In genomic region chr12:108214486-108214885, GRCh38 we compare ENCODE assay signal across 13 cellular contexts.
A peak's percentile ranks its signal among the peaks of the same experiment; 100 is the strongest.
DNase-seq lines count a peak whose midpoint lies in the region; ATAC-seq, FAIRE-seq and TF ChIP-seq lines count a peak whose summit lies in the region.
"Had no signal": no experiment of that assay in that cellular context is flagged by ENCODE, and none has a peak within 500 bp of the region (broad histone marks: within the 10 kb centered on the region; RNA-seq: fewer than 3 reads in every experiment).

No MANE protein-coding gene starts in this region.

- no peak overlapping the region for H3K27ac ChIP-seq in stomach
- H3K27ac ChIP-seq: VCaP had no signal

- peaks cover 0 to 15% (median 0%) of the 10 kb centered on the region in 3 donors for H3K27me3 ChIP-seq in stomach

- H3K9me3 ChIP-seq in stomach = no peaks in the 10 kb centered on the region

- FAIRE-seq in urothelium cell line (lab: Jason Lieb, UNC) = no peak

- no peak overlapping the region for H3K4me3 ChIP-seq in stomach

- H3K36me3 ChIP-seq in stomach = no peaks in the 10 kb centered on the region

- TF ChIP-seq POLR2A in stomach (IDR thresholded peaks at IDR 0.05) = no peak

- no peak for ATAC-seq in GM19395 (IDR thresholded peaks at IDR 0.05; ENCODE audit: unreplicated experiment)

- peak; percentile 2 for DNase-seq in stimulated activated CD4-positive, alpha-beta T cell treated with anti-CD3 and anti-CD28 coated beads, Interleukin-12 subunit alpha, Interleukin-12 subunit beta, amount 100 ng/mL, for 4 hours
- DNase-seq in stimulated activated CD4-positive, alpha-beta T cell treated with anti-CD3 and anti-CD28 coated beads, Interleukin-1b, Interleukin-23, amount 100 ng/mL, for 48 hours = no peak
- DNase-seq in RKO (ENCODE audit: low spot score) = peak; percentile 44
- peak; percentile 36 for DNase-seq in epidermal melanocyte (ENCODE audit: insufficient read length, low spot score)
- peak; percentile 46 for DNase-seq in urothelium cell line (ENCODE audit: low spot score)
- no peak for DNase-seq in NCI-H510A treated with DMSO at 0.1 percent for 48 hours (lab: John Stamatoyannopoulos, UW)
- DNase-seq in stomach = no peak
- DNase-seq: CD8-positive, alpha-beta memory T cell; GOT3; naive B cell; NCI-H187 had no signal

- TF ChIP-seq CTCF in stomach (IDR thresholded peaks at IDR 0.05) = no peak

- H3K4me1 ChIP-seq in stomach = no peaks in the 10 kb centered on the region

- WGBS in stomach, 5 donors = 35 to 51% (median 39%) methylated on average over 4 of the region's 4 CpGs

- intact Hi-C loops in stomach (cut with DNase I; ENCODE audit: low total_unique reads) = no loop called here

- no peak for TF ChIP-seq EP300 in stomach (IDR thresholded peaks at IDR 0.05)

Comparison
In these comparisons a context has a peak if more than half of its experiments do, and no peak if none do; other contexts are left out.
1. DNase-seq: peak in stimulated activated CD4-positive, alpha-beta T cell treated with anti-CD3 and anti-CD28 coated beads, Interleukin-12 subunit alpha, Interleukin-12 subunit beta, amount 100 ng/mL, for 4 hours (single experiment), RKO (single experiment), epidermal melanocyte (single experiment) and urothelium cell line (single experiment); none in stimulated activated CD4-positive, alpha-beta T cell treated with anti-CD3 and anti-CD28 coated beads, Interleukin-1b, Interleukin-23, amount 100 ng/mL, for 48 hours (single experiment), NCI-H510A treated with DMSO at 0.1 percent for 48 hours (single experiment) and stomach (single experiment).